9 cellular contexts compared by ENCODE assay signal in the genomic region with DNA sequence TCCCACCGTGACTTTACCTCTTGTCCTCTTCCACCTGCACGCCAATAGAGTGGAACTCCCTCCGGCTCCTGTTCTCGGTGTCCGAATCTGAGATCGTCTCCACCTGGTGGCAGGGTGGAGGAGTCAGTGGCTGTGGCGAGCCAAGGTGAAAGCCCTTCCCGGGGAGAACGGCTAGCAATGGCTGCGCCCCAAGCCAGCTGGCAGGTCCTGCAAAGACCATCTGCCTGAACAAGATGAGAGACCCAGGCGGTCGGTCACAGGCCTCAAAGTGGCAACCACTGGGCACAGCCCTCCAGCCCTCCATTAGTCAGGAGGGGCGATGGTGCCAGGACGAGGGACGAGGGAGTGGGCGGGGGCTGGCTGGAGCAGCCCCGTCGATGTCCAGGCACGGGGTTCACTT. TPM values are rescaled to one million over a fixed set of nuclear protein-coding genes. Genes with fewer than 3 reads are reported as not detected.
DNase-seq lines count a peak whose midpoint lies in the region; ATAC-seq lines count a peak whose summit lies in the region.
"Had no signal": no experiment of that assay in that cellular context is flagged by ENCODE, and none has a peak within 500 bp of the region (broad histone marks: within the 10 kb centered on the region; RNA-seq: fewer than 3 reads in every experiment).

No MANE protein-coding gene starts in this region.

- no peak overlapping the region for H3K27ac Mint-ChIP-seq in activated CD4-positive, alpha-beta T cell treated with anti-CD3 and anti-CD28 coated beads, Interleukin-2, amount 10 ng/mL, durations not matched to agents 7 days and 5 days
- peak overlapping the region in 1 of 2 donors; percentile 31 for H3K27ac Mint-ChIP-seq in T-cell
- H3K27ac Mint-ChIP-seq in stimulated activated effector memory CD8-positive, alpha-beta T cell treated with anti-CD3 and anti-CD28 coated beads, Interleukin-12 subunit alpha, Interleukin-12 subunit beta, amount 100 ng/mL, for 72 hours, result no peak overlapping the region

- peak overlapping the region; percentile 38 for H3K4me3 Mint-ChIP-seq in activated CD4-positive, alpha-beta T cell treated with anti-CD3 and anti-CD28 coated beads, Interleukin-2, amount 10 ng/mL, durations not matched to agents 7 days and 5 days
- peak overlapping the region; percentile 62 to 77 (median 68) for H3K4me3 Mint-ChIP-seq in T-cell
- peak overlapping the region; percentile 73 for H3K4me3 Mint-ChIP-seq in stimulated activated effector memory CD8-positive, alpha-beta T cell treated with anti-CD3 and anti-CD28 coated beads, Interleukin-12 subunit alpha, Interleukin-12 subunit beta, amount 100 ng/mL, for 72 hours

- H3K4me1 Mint-ChIP-seq in activated CD4-positive, alpha-beta T cell treated with anti-CD3 and anti-CD28 coated beads, Interleukin-2, amount 10 ng/mL, durations not matched to agents 7 days and 5 days, result peaks cover 3% of the 10 kb centered on the region
- H3K4me1 Mint-ChIP-seq in T-cell, result peaks cover 4 to 8% (median 4%) of the 10 kb centered on the region in 3 donors
- peaks cover 7% of the 10 kb centered on the region for H3K4me1 Mint-ChIP-seq in stimulated activated effector memory CD8-positive, alpha-beta T cell treated with anti-CD3 and anti-CD28 coated beads, Interleukin-12 subunit alpha, Interleukin-12 subunit beta, amount 100 ng/mL, for 72 hours

- CTCF ChIA-PET in activated CD4-positive, alpha-beta T cell treated with anti-CD3 and anti-CD28 coated beads, Interleukin-2, amount 10 ng/mL, durations not matched to agents 7 days and 5 days (lab: Charles Lee), result no interaction called here
- CTCF ChIA-PET in T-cell (lab: Charles Lee), result interaction anchor here in 1 of 2 donors (0.6 kb wide), 1 partner anchor 55 kb away, joined by 4 read pairs; no protein-coding TSS in a partner anchor

- no peaks in the 10 kb centered on the region for H3K9me3 Mint-ChIP-seq in activated CD4-positive, alpha-beta T cell treated with anti-CD3 and anti-CD28 coated beads, Interleukin-2, amount 10 ng/mL, durations not matched to agents 7 days and 5 days
- H3K9me3 Mint-ChIP-seq in T-cell, result no peaks in the 10 kb centered on the region
- no peaks in the 10 kb centered on the region for H3K9me3 Mint-ChIP-seq in stimulated activated effector memory CD8-positive, alpha-beta T cell treated with anti-CD3 and anti-CD28 coated beads, Interleukin-12 subunit alpha, Interleukin-12 subunit beta, amount 100 ng/mL, for 72 hours

- POLR2A ChIA-PET in activated CD4-positive, alpha-beta T cell treated with anti-CD3 and anti-CD28 coated beads, Interleukin-2, amount 10 ng/mL, durations not matched to agents 7 days and 5 days (lab: Charles Lee), result interaction anchor here (0.6 kb wide), 1 partner anchor 193 kb away, joined by 9 read pairs; no protein-coding TSS in a partner anchor
- POLR2A ChIA-PET in T-cell (lab: Charles Lee), result no interaction called here

- H3K36me3 Mint-ChIP-seq in activated CD4-positive, alpha-beta T cell treated with anti-CD3 and anti-CD28 coated beads, Interleukin-2, amount 10 ng/mL, durations not matched to agents 7 days and 5 days (ENCODE audit: low read depth), result no peaks in the 10 kb centered on the region
- no peaks in the 10 kb centered on the region for H3K36me3 Mint-ChIP-seq in T-cell
- H3K36me3 Mint-ChIP-seq in stimulated activated effector memory CD8-positive, alpha-beta T cell treated with anti-CD3 and anti-CD28 coated beads, Interleukin-12 subunit alpha, Interleukin-12 subunit beta, amount 100 ng/mL, for 72 hours, result no peaks in the 10 kb centered on the region

- ATAC-seq in T-cell (replicated peaks in 1 of 4), result no peak
- ATAC-seq in stimulated activated effector memory CD8-positive, alpha-beta T cell treated with anti-CD3 and anti-CD28 coated beads, Interleukin-12 subunit alpha, Interleukin-12 subunit beta, amount 100 ng/mL, for 72 hours, result no peak
- ATAC-seq in HG03442 (IDR thresholded peaks at IDR 0.05; ENCODE audit: unreplicated experiment), result no peak

- H3K27me3 Mint-ChIP-seq in activated CD4-positive, alpha-beta T cell treated with anti-CD3 and anti-CD28 coated beads, Interleukin-2, amount 10 ng/mL, durations not matched to agents 7 days and 5 days, result peaks cover 48% of the 10 kb centered on the region
- peaks cover 43 to 60% of the 10 kb centered on the region in 2 donors for H3K27me3 Mint-ChIP-seq in T-cell

- no peak for DNase-seq in activated CD4-positive, alpha-beta T cell treated with anti-CD3 and anti-CD28 coated beads, Interleukin-2, amount 10 ng/mL, durations not matched to agents 7 days and 5 days
- DNase-seq in activated CD4-positive, alpha-beta T cell treated with anti-CD3 and anti-CD28 coated beads for 1 hour, result no peak
- no peak for DNase-seq in T-cell
- peak; percentile 42 for DNase-seq in iPS DF 19.7 (ENCODE audit: low read depth, low spot score)
- no peak for DNase-seq in stimulated activated effector memory CD8-positive, alpha-beta T cell treated with anti-CD3 and anti-CD28 coated beads, Interleukin-12 subunit alpha, Interleukin-12 subunit beta, amount 100 ng/mL, for 72 hours (ENCODE audit: low spot score in 2 of 2)
- DNase-seq in 8988T, result no peak
- DNase-seq in DMS 273 (lab: John Stamatoyannopoulos, UW; ENCODE audit: unreplicated experiment), result no peak

RNA-seq across cellular contexts. Expression of a gene that starts 25.4 kb away (rescaled TPM):
- 10 to 100 TPM; 44.4 to 54.8 TPM for total RNA-seq in activated CD4-positive, alpha-beta T cell treated with anti-CD3 and anti-CD28 coated beads, Interleukin-2, amount 10 ng/mL, durations not matched to agents 7 days and 5 days
- 10 to 100 TPM; 29.8 to 46.7 (median 37.1) TPM for total RNA-seq in T-cell

RNA-seq across cellular contexts. Expression of a gene that starts 44.5 kb away (rescaled TPM):
- under 1 TPM; 0.33 to 0.40 TPM for total RNA-seq in activated CD4-positive, alpha-beta T cell treated with anti-CD3 and anti-CD28 coated beads, Interleukin-2, amount 10 ng/mL, durations not matched to agents 7 days and 5 days
- 1 to 10 TPM in 1 of 5 donors, under 1 TPM in 4; 0.78 to 1.6 (median 0.99) TPM for total RNA-seq in T-cell
- total RNA-seq: urinary bladder had no signal
